Comparison of ENCODE assay signal across 8 cellular contexts in genomic region chr6:40308533-40309306, GRCh38.
DNase-seq lines count a peak whose midpoint lies in the region; ATAC-seq and TF ChIP-seq lines count a peak whose summit lies in the region.

No MANE protein-coding gene starts in this region.

- intact Hi-C loops in upper lobe of right lung (cut with DNase I) = no loop called here

- H3K36me3 Mint-ChIP-seq in neural progenitor cell = no peaks in the 10 kb centered on the region

- H3K79me2 ChIP-seq in neural progenitor cell (ENCODE audit: low read depth) = no peaks in the 10 kb centered on the region

- H3K27ac Mint-ChIP-seq in neural progenitor cell = peak overlapping the region; percentile 78

- H3K27ac ChIP-seq in neural progenitor cell = no peak overlapping the region
- H3K27ac ChIP-seq in upper lobe of right lung = no peak overlapping the region

- H3K4me3 ChIP-seq in fibroblast of mammary gland (ENCODE audit: control insufficient read depth, low read depth, low read length) (no peak overlapping the region), neural progenitor cell (no peak overlapping the region), upper lobe of right lung (no peak overlapping the region)

- H3K36me3 ChIP-seq in neural progenitor cell = no peaks in the 10 kb centered on the region
- H3K36me3 ChIP-seq in upper lobe of right lung = no peaks in the 10 kb centered on the region

- no peaks in the 10 kb centered on the region for H4K20me1 ChIP-seq in neural progenitor cell (ENCODE audit: low read depth)

- TF ChIP-seq CTCF in fibroblast of mammary gland (conservative IDR thresholded peaks at IDR 0.05; ENCODE audit: control insufficient read depth, insufficient read depth, low read depth, low read length) (peak; percentile 86), neural progenitor cell (IDR thresholded peaks at IDR 0.05) (peak; percentile 90), upper lobe of right lung (IDR thresholded peaks at IDR 0.05) (peak; percentile 92)

- H3K4me2 ChIP-seq in neural progenitor cell = no peak overlapping the region

- H3K9ac ChIP-seq in neural progenitor cell = no peak overlapping the region

- peaks cover 2% of the 10 kb centered on the region for H3K4me1 Mint-ChIP-seq in neural progenitor cell

- no peak overlapping the region for H3K4me3 Mint-ChIP-seq in neural progenitor cell

- no peaks in the 10 kb centered on the region for H3F3A ChIP-seq in neural progenitor cell (ENCODE audit: low read depth)

- ATAC-seq in upper lobe of right lung (peak; percentile 91), GM18870 (IDR thresholded peaks at IDR 0.05; ENCODE audit: unreplicated experiment) (no peak)

- no peaks in the 10 kb centered on the region for H3K9me3 Mint-ChIP-seq in neural progenitor cell

- H3K4me1 ChIP-seq in neural progenitor cell (peaks cover 5% of the 10 kb centered on the region), upper lobe of right lung (peaks cover 4% of the 10 kb centered on the region)

- H3K27me3 Mint-ChIP-seq in neural progenitor cell (ENCODE audit: insufficient read depth, low read depth) = no peaks in the 10 kb centered on the region

- H3K27me3 ChIP-seq in neural progenitor cell (no peaks in the 10 kb centered on the region), upper lobe of right lung (no peaks in the 10 kb centered on the region)

- no peak overlapping the region for H2AFZ ChIP-seq in neural progenitor cell (replicated peaks)

- DNase-seq in AML-193 (lab: John Stamatoyannopoulos, UW) = peak; percentile 15 to 31
- peak; percentile 58 for DNase-seq in GM19240 (ENCODE audit: insufficient read length, low spot score)
- DNase-seq in NCI-H748 treated with DMSO at 0.1 percent for 48 hours (lab: John Stamatoyannopoulos, UW) = peak; percentile 66
- peak; percentile 35 for DNase-seq in activated T-cell treated with anti-CD3 and anti-CD28 coated beads for 24 hours (ENCODE audit: low read depth)
- DNase-seq in fibroblast of mammary gland (ENCODE audit: low read depth) = peak; percentile 41
- DNase-seq in neural progenitor cell (ENCODE audit: low spot score) = peak; percentile 89
- no peak for DNase-seq in upper lobe of right lung

- no peaks in the 10 kb centered on the region for H3K9me3 ChIP-seq in neural progenitor cell (ENCODE audit: low read depth)
- no peaks in the 10 kb centered on the region for H3K9me3 ChIP-seq in upper lobe of right lung
